Comparison of ENCODE assay signal across 10 cellular contexts in genomic region chr3:138786788-138787276, GRCh38. TPM values are rescaled to one million over a fixed set of nuclear protein-coding genes. Genes with fewer than 3 reads are reported as not detected.
A peak's percentile ranks its signal among the peaks of the same experiment; 100 is the strongest.
DNase-seq lines count a peak whose midpoint lies in the region; ATAC-seq and TF ChIP-seq lines count a peak whose summit lies in the region.
"Had no signal": no experiment of that assay in that cellular context is flagged by ENCODE, and none has a peak within 500 bp of the region (broad histone marks: within the 10 kb centered on the region; RNA-seq: fewer than 3 reads in every experiment).

No MANE protein-coding gene starts in this region.

- no peaks in the 10 kb centered on the region for H3K27me3 ChIP-seq in IMR-90 (ENCODE audit: control insufficient read depth, insufficient read depth, low read length)
- H3K27me3 ChIP-seq in left lung, result no peaks in the 10 kb centered on the region

- no peaks in the 10 kb centered on the region for H3K9me3 ChIP-seq in IMR-90 (ENCODE audit: control insufficient read depth, insufficient read depth, low read length)
- no peaks in the 10 kb centered on the region for H3K9me3 ChIP-seq in left lung

- POLR2A ChIA-PET in IMR-90 (lab: Charles Lee; ENCODE audit: unreplicated experiment), result no interaction called here

- no peak overlapping the region for H2BK120ac ChIP-seq in IMR-90 (ENCODE audit: low read depth, low read length)

- no peak overlapping the region for H3K4ac ChIP-seq in IMR-90 (ENCODE audit: low read depth, low read length)

- no peak overlapping the region for H3K9ac ChIP-seq in IMR-90 (ENCODE audit: low read depth, low read length)

- no CpG with 5 or more reads among the region's 3 CpGs for WGBS in IMR-90 (ENCODE audit: extremely low coverage in 2 of 2, insufficient read length in 1 of 2), 2 experiments

- 0 out of 2 replicates have a peak, but pooled peaks cover 1% of the 10 kb centered on the region for H3K36me3 ChIP-seq in IMR-90 (ENCODE audit: control insufficient read depth, insufficient read depth, low read length)
- peaks cover 0 to 5% of the 10 kb centered on the region in 2 donors for H3K36me3 ChIP-seq in left lung

- DNase-seq in AG20443 (ENCODE audit: low spot score) (peak; percentile 69), IMR-90 (peak; percentile 50), astrocyte of the cerebellum (ENCODE audit: low read depth) (peak; percentile 26), left lung (no peak), DMS53 (lab: John Stamatoyannopoulos, UW) (no peak), T-helper 9 cell (no peak), NCI-H510A treated with DMSO at 0.1 percent for 48 hours (lab: John Stamatoyannopoulos, UW) (no peak)
- DNase-seq in stimulated activated effector memory CD8-positive, alpha-beta T cell treated with anti-CD3 and anti-CD28 coated beads, Interleukin-12 subunit alpha, Interleukin-12 subunit beta, amount 100 ng/mL, for 72 hours (ENCODE audit: low spot score in 2 of 2), result no peak
- DNase-seq: NCI-H2107, occipital lobe had no signal

- in situ Hi-C loops in IMR-90 (cut with MboI; ENCODE audit: low sequenced_read_pairs) (no loop called here), astrocyte of the cerebellum (cut with HindIII; ENCODE audit: low sequenced_read_pairs) (no loop called here)

- no peak overlapping the region for H2BK20ac ChIP-seq in IMR-90 (ENCODE audit: low read depth, low read length)

- H4K8ac ChIP-seq in IMR-90 (ENCODE audit: low read depth in 2 of 2, low read length in 2 of 2), result no peak overlapping the region

- no peak for TF ChIP-seq POLR2A in IMR-90 (IDR thresholded peaks at IDR 0.05; ENCODE audit: low read depth, low read length)

- intact Hi-C loops in IMR-90 (cut with micrococcal nuclease) (no loop called here), left lung (cut with DNase I) (no loop called here)

- no peak overlapping the region for H3K27ac Mint-ChIP-seq in stimulated activated effector memory CD8-positive, alpha-beta T cell treated with anti-CD3 and anti-CD28 coated beads, Interleukin-12 subunit alpha, Interleukin-12 subunit beta, amount 100 ng/mL, for 72 hours

- H3K56ac ChIP-seq in IMR-90 (ENCODE audit: extremely low read depth, insufficient read depth, low read length), result no peak overlapping the region

- peaks cover 12% of the 10 kb centered on the region for H3K36me3 Mint-ChIP-seq in stimulated activated effector memory CD8-positive, alpha-beta T cell treated with anti-CD3 and anti-CD28 coated beads, Interleukin-12 subunit alpha, Interleukin-12 subunit beta, amount 100 ng/mL, for 72 hours

- TF ChIP-seq RAD21 in IMR-90 (IDR thresholded peaks at IDR 0.05; ENCODE audit: low read length), result no peak

- H4K5ac ChIP-seq in IMR-90 (ENCODE audit: low read depth, low read length), result no peak overlapping the region

- no peaks in the 10 kb centered on the region for H4K20me1 ChIP-seq in IMR-90 (ENCODE audit: insufficient read depth, low read length)

- CTCF ChIA-PET in IMR-90 (lab: Yijun Ruan, JAX), result no interaction called here

- no peak overlapping the region for H3K4me3 Mint-ChIP-seq in stimulated activated effector memory CD8-positive, alpha-beta T cell treated with anti-CD3 and anti-CD28 coated beads, Interleukin-12 subunit alpha, Interleukin-12 subunit beta, amount 100 ng/mL, for 72 hours

- H3K14ac ChIP-seq in IMR-90 (replicated peaks; ENCODE audit: low read depth, low read length), result no peak overlapping the region

- H3K4me1 Mint-ChIP-seq in stimulated activated effector memory CD8-positive, alpha-beta T cell treated with anti-CD3 and anti-CD28 coated beads, Interleukin-12 subunit alpha, Interleukin-12 subunit beta, amount 100 ng/mL, for 72 hours, result peaks cover 12% of the 10 kb centered on the region

- TF ChIP-seq CTCF in IMR-90 (conservative IDR thresholded peaks at IDR 0.05; ENCODE audit: low read depth, low read length), result no peak
- TF ChIP-seq CTCF in astrocyte of the cerebellum (IDR thresholded peaks at IDR 0.05; ENCODE audit: low read depth, low read length, missing control alignments), result no peak
- no peak for TF ChIP-seq CTCF in left lung (IDR thresholded peaks at IDR 0.05)

- dilution Hi-C loops in IMR-90 (cut with HindIII; ENCODE audit: low sequenced_read_pairs, unreplicated experiment), result no loop called here

- H4K91ac ChIP-seq in IMR-90 (ENCODE audit: insufficient read depth, low read depth, low read length), result no peak overlapping the region

- peaks cover 6 to 27% of the 10 kb centered on the region in 2 experiments; a peak in 3 of 4 replicates for H3K79me1 ChIP-seq in IMR-90 (ENCODE audit: low read depth in 1 of 2, low read length in 2 of 2)

- H3K4me2 ChIP-seq in IMR-90 (ENCODE audit: low read depth, low read length), result no peak overlapping the region

- no peak overlapping the region for H3K27ac ChIP-seq in IMR-90 (ENCODE audit: insufficient read depth, low read length)
- peak overlapping the region; percentile 9 to 85 for H3K27ac ChIP-seq in left lung

- H2AK5ac ChIP-seq in IMR-90 (ENCODE audit: low read depth, low read length), result no peak overlapping the region

- ATAC-seq in IMR-90 (ENCODE audit: low read depth) (peak; percentile 66), left lung (peak; percentile 79)
- ATAC-seq in stimulated activated effector memory CD8-positive, alpha-beta T cell treated with anti-CD3 and anti-CD28 coated beads, Interleukin-12 subunit alpha, Interleukin-12 subunit beta, amount 100 ng/mL, for 72 hours, result no peak

- H2BK5ac ChIP-seq in IMR-90 (ENCODE audit: low read depth, low read length, poor library complexity, severe bottlenecking), result no peak overlapping the region

- no peaks in the 10 kb centered on the region for H3K9me3 Mint-ChIP-seq in stimulated activated effector memory CD8-positive, alpha-beta T cell treated with anti-CD3 and anti-CD28 coated beads, Interleukin-12 subunit alpha, Interleukin-12 subunit beta, amount 100 ng/mL, for 72 hours

- BruUV-seq in IMR-90 (replicated peaks; lab: Mats Ljungman, UMichigan), result no TSS peak

- no peak overlapping the region for H3K23ac ChIP-seq in IMR-90 (ENCODE audit: low read depth, low read length)

- no peak overlapping the region for H2AK9ac ChIP-seq in IMR-90 (replicated peaks; ENCODE audit: low read depth, low read length, poor library complexity)

- no peak overlapping the region for H2AFZ ChIP-seq in IMR-90 (replicated peaks; ENCODE audit: low read length, poor library complexity)

- H3K4me3 ChIP-seq in IMR-90 (ENCODE audit: insufficient read depth, low read depth, low read length), result no peak overlapping the region
- no peak overlapping the region for H3K4me3 ChIP-seq in astrocyte of the cerebellum (ENCODE audit: low read depth, low read length)
- H3K4me3 ChIP-seq in left lung, result peak overlapping the region in 1 of 2 donors; percentile 3

- H2BK15ac ChIP-seq in IMR-90 (ENCODE audit: low read depth, low read length), result no peak overlapping the region

- H3K4me1 ChIP-seq in IMR-90 (ENCODE audit: control insufficient read depth, insufficient read depth, low read length), result peaks cover 3% of the 10 kb centered on the region
- peaks cover 0 to 42% of the 10 kb centered on the region in 2 donors for H3K4me1 ChIP-seq in left lung

- 0 out of 2 replicates have a peak, but pooled peaks cover 3% of the 10 kb centered on the region for H3K9me1 ChIP-seq in IMR-90 (ENCODE audit: insufficient read depth, low read length)

- no peak overlapping the region for H3K18ac ChIP-seq in IMR-90 (ENCODE audit: low read depth, low read length)

TF ChIP-seq in IMR-90, 13 proteins besides CTCF, POLR2A, EP300 and RAD21:
- TF ChIP-seq CEBPB (IDR thresholded peaks at IDR 0.05; ENCODE audit: low read depth, low read length) (peak; percentile 64; the same call in 1 of the 2 replicates), MXI1 (IDR thresholded peaks at IDR 0.05; ENCODE audit: borderline replicate concordance, low read depth, low read length) (no peak)

RNA-seq across cellular contexts. Expression of gene PIK3CB, which starts 47.9 kb away (rescaled TPM):
- total RNA-seq in IMR-90 (2012; rRNA removed) (6.3 and 7.5 TPM in 2 replicates), left lung (10 to 100 TPM; 31.7 to 39.6 TPM)
- 5.2 and 6.8 TPM in 2 replicates for polyA plus RNA-seq in IMR-90 (2012; rRNA removed)
- 3.1 and 5.1 TPM in 2 replicates for polyA plus RNA-seq in IMR-90 (2012; cell fraction: cytosol; rRNA removed)
- polyA plus RNA-seq in IMR-90 (2012; cell fraction: nucleus; rRNA removed; ENCODE audit: low replicate concordance), result 1.2 and 5.8 TPM in 2 replicates

Comparison
In these comparisons a context has a peak if more than half of its experiments do, and no peak if none do; other contexts are left out.
1. DNase-seq: peak in AG20443 (single experiment), IMR-90 (single experiment) and astrocyte of the cerebellum (single experiment); none in left lung (0 of 2), stimulated activated effector memory CD8-positive, alpha-beta T cell treated with anti-CD3 and anti-CD28 coated beads, Interleukin-12 subunit alpha, Interleukin-12 subunit beta, amount 100 ng/mL, for 72 hours (0 of 2), DMS53 (single experiment), T-helper 9 cell (single experiment) and NCI-H510A treated with DMSO at 0.1 percent for 48 hours (single experiment).